ENCODE assay signal across 13 cellular contexts in the genomic region with DNA sequence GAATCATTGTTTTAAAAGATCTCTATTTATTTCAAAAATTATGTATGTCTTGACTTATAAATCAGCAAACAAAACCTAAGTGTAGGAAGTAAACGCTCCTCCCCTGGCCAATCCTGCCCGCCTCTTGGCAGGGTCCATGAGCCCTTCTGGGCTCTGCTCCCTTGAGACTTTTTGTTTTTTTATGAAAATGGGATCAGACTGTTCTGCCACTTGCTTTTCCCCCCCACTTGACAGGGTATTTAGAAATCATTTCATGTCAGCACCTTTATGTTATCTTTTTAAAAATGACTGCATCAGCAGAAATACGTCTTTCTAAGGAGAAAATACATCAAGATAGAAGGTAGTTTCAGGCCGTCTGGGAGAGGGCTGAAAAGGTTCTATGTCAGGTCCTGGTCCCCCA. TPM values are rescaled to one million over a fixed set of nuclear protein-coding genes. Genes with fewer than 3 reads are reported as not detected.
A peak's percentile ranks its signal among the peaks of the same experiment; 100 is the strongest.
DNase-seq lines count a peak whose midpoint lies in the region; FAIRE-seq and TF ChIP-seq lines count a peak whose summit lies in the region.
"Had no signal": no experiment of that assay in that cellular context is flagged by ENCODE, and none has a peak within 500 bp of the region (broad histone marks: within the 10 kb centered on the region; RNA-seq: fewer than 3 reads in every experiment).

No MANE protein-coding gene starts in this region.

- no peaks in the 10 kb centered on the region for H3K27me3 Mint-ChIP-seq in osteocyte (ENCODE audit: unreplicated experiment)
- H3K27me3 Mint-ChIP-seq: activated CD4-positive, alpha-beta T cell treated with anti-CD3 and anti-CD28 coated beads, Interleukin-2, amount 10 ng/mL, durations not matched to agents 7 days and 5 days had no signal

- no peak for TF ChIP-seq POLR2A in H1 (IDR thresholded peaks at IDR 0.05; ENCODE audit: control extremely low read depth in 1 of 2, low read depth in 2 of 2, low read length in 2 of 2)
- TF ChIP-seq POLR2A in spleen (IDR thresholded peaks at IDR 0.05), result no peak

- FAIRE-seq in H1 (lab: Jason Lieb, UNC), result no peak

- H3K36me3 ChIP-seq in A673 (ENCODE audit: insufficient read depth, low read length, poor library complexity, severe bottlenecking) (peaks cover 20% of the 10 kb centered on the region), H1 (ENCODE audit: control insufficient read depth in 2 of 4, insufficient read depth in 4 of 4, low read length in 3 of 4) (peaks cover 21 to 61% (median 38%) of the 10 kb centered on the region in 4 experiments), spleen (no peaks in the 10 kb centered on the region)
- H3K36me3 ChIP-seq: colonic mucosa had no signal

- no peak overlapping the region for H3K4ac ChIP-seq in H1 (replicated peaks; ENCODE audit: insufficient read length, low read depth, low read length)

- peak overlapping the region; percentile 98 for H3K27ac Mint-ChIP-seq in osteocyte (ENCODE audit: unreplicated experiment)
- H3K27ac Mint-ChIP-seq: activated CD4-positive, alpha-beta T cell treated with anti-CD3 and anti-CD28 coated beads, Interleukin-2, amount 10 ng/mL, durations not matched to agents 7 days and 5 days; CD14-positive monocyte; T-cell had no signal

- TF ChIP-seq RAD21 in H1 (IDR thresholded peaks at IDR 0.05 in 1 of 2, conservative IDR thresholded peaks at IDR 0.05 in 1 of 2; ENCODE audit: low read depth in 2 of 2, low read length in 2 of 2), result no peak

- BruUV-seq in A673 (replicated peaks; lab: Mats Ljungman, UMichigan), result no TSS peak

- H3K4me3 Mint-ChIP-seq in osteocyte (ENCODE audit: unreplicated experiment), result peak overlapping the region; percentile 49
- H3K4me3 Mint-ChIP-seq: activated CD4-positive, alpha-beta T cell treated with anti-CD3 and anti-CD28 coated beads, Interleukin-2, amount 10 ng/mL, durations not matched to agents 7 days and 5 days; CD14-positive monocyte; T-cell had no signal

- peaks cover 26% of the 10 kb centered on the region for H3K36me3 Mint-ChIP-seq in osteocyte (ENCODE audit: unreplicated experiment)
- H3K36me3 Mint-ChIP-seq: CD14-positive monocyte, T-cell had no signal

- H3K56ac ChIP-seq in H1 (replicated peaks; ENCODE audit: insufficient read length, low read depth, low read length), result no peak overlapping the region

- H2AK5ac ChIP-seq in H1 (ENCODE audit: low read depth, low read length), result no peak overlapping the region

- peak; percentile 70 for DNase-seq in A673 (ENCODE audit: low spot score)
- DNase-seq in NCI-H2171 treated with DMSO at 0.1 percent for 48 hours (lab: John Stamatoyannopoulos, UW), result peak; percentile 88
- no peak for DNase-seq in H1 (ENCODE audit: low read depth in 1 of 2, low spot score in 2 of 2)
- no peak for DNase-seq in osteocyte (ENCODE audit: extremely low spot score, unreplicated experiment)
- DNase-seq in spleen, result no peak
- DNase-seq in AG08395 (ENCODE audit: low spot score), result no peak
- DNase-seq in NCI-H524 treated with DMSO at 0.1 percent for 48 hours (lab: John Stamatoyannopoulos, UW), result no peak
- DNase-seq in stimulated activated CD4-positive, alpha-beta T cell treated with anti-CD3 and anti-CD28 coated beads, Interleukin-4, amount 100 ng/mL, for 1 hour, result no peak
- DNase-seq: activated CD4-positive, alpha-beta T cell treated with anti-CD3 and anti-CD28 coated beads, Interleukin-2, amount 10 ng/mL, durations not matched to agents 7 days and 5 days; colonic mucosa; glutamatergic neuron; T-cell had no signal

- no peak overlapping the region for H4K8ac ChIP-seq in H1 (ENCODE audit: extremely low read depth, insufficient read depth, low read length)

- no peak for TF ChIP-seq EP300 in H1 (IDR thresholded peaks at IDR 0.05; ENCODE audit: borderline replicate concordance in 1 of 2, low read depth in 2 of 2, low read length in 2 of 2)

- intact Hi-C loops in A673 (cut with micrococcal nuclease; ENCODE audit: unreplicated experiment), result loop anchor here (5.0 kb wide), 1 partner anchor 271 kb away; no protein-coding TSS in a partner anchor
- intact Hi-C loops in spleen (cut with DNase I; ENCODE audit: low total_unique reads), result no loop called here

- H2BK15ac ChIP-seq in H1 (ENCODE audit: low read length), result no peak overlapping the region

- H2AFZ ChIP-seq in H1 (ENCODE audit: low read length), result no peak overlapping the region

- H3K27ac ChIP-seq in A673 (ENCODE audit: low read depth, low read length, poor library complexity, severe bottlenecking), result peak overlapping the region; percentile 87
- no peak overlapping the region; the same call in 1 of the 2 replicates for H3K27ac ChIP-seq in H1 (ENCODE audit: low read depth, low read length)
- peak overlapping the region in 2 of 8 donors; percentile 14 to 18 for H3K27ac ChIP-seq in spleen

- no peaks in the 10 kb centered on the region for H3K23me2 ChIP-seq in H1 (ENCODE audit: low read depth, low read length)

- H4K5ac ChIP-seq in H1 (ENCODE audit: insufficient read length, low read depth, low read length), result no peak overlapping the region

- no peak overlapping the region for H3K9ac ChIP-seq in H1 (replicated peaks in 1 of 4; ENCODE audit: extremely low read depth in 1 of 4, low read depth in 3 of 4, low read length in 3 of 4)

- peak overlapping the region; percentile 13 for H3K4me3 ChIP-seq in A673 (ENCODE audit: low read depth, low read length, poor library complexity, severe bottlenecking)
- no peak overlapping the region for H3K4me3 ChIP-seq in H1 (ENCODE audit: extremely low read depth in 1 of 4, insufficient read depth in 2 of 4, low read depth in 3 of 4, low read length in 4 of 4)
- no peak overlapping the region for H3K4me3 ChIP-seq in spleen
- H3K4me3 ChIP-seq: colonic mucosa had no signal

- no peak overlapping the region for H2BK20ac ChIP-seq in H1 (ENCODE audit: low read length)

- CTCF ChIA-PET in A673 (lab: Charles Lee), result no interaction called here
- CTCF ChIA-PET in H1 (lab: Charles Lee; ENCODE audit: partially characterized antibody), result interaction anchor here (0.9 to 2.5 kb wide), 4 partner anchors 10 to 87 kb away, joined by 3 to 12 read pairs (median 6); no protein-coding TSS in a partner anchor

- H3K23ac ChIP-seq in H1 (ENCODE audit: insufficient read length), result no peak overlapping the region

- H3K9me3 Mint-ChIP-seq in osteocyte (ENCODE audit: unreplicated experiment), result no peaks in the 10 kb centered on the region
- H3K9me3 Mint-ChIP-seq: activated CD4-positive, alpha-beta T cell treated with anti-CD3 and anti-CD28 coated beads, Interleukin-2, amount 10 ng/mL, durations not matched to agents 7 days and 5 days; T-cell had no signal

- H3K9me3 ChIP-seq in A673 (ENCODE audit: low read depth, low read length, poor library complexity, severe bottlenecking) (no peaks in the 10 kb centered on the region), H1 (ENCODE audit: insufficient read depth in 2 of 2, low read depth in 1 of 2, low read length in 1 of 2) (no peaks in the 10 kb centered on the region), spleen (no peaks in the 10 kb centered on the region)
- H3K9me3 ChIP-seq: colonic mucosa had no signal

- POLR2A ChIA-PET in A673 (lab: Charles Lee; ENCODE audit: low non-redundant PET), result no interaction called here
- POLR2A ChIA-PET in H1 (lab: Charles Lee; ENCODE audit: partially characterized antibody), result no interaction called here

- no peaks in the 10 kb centered on the region for H3K79me1 ChIP-seq in H1 (ENCODE audit: low read depth, low read length)

- TF ChIP-seq CTCF in A673 (conservative IDR thresholded peaks at IDR 0.05; ENCODE audit: low read depth, low read length), result no peak
- TF ChIP-seq CTCF in H1 (IDR thresholded peaks at IDR 0.05; ENCODE audit: control extremely low read depth in 1 of 3, insufficient read depth in 1 of 3, low read depth in 1 of 3, low read length in 3 of 3), result no peak
- no peak for TF ChIP-seq CTCF in osteocyte (IDR thresholded peaks at IDR 0.05)
- no peak for TF ChIP-seq CTCF in spleen (IDR thresholded peaks at IDR 0.05 in 8 of 11, conservative IDR thresholded peaks at IDR 0.05 in 3 of 11)

- H3K4me1 ChIP-seq in A673 (ENCODE audit: insufficient read depth, low read length, poor library complexity, severe bottlenecking) (peaks cover 38% of the 10 kb centered on the region), H1 (replicated peaks in 1 of 4; ENCODE audit: control insufficient read depth in 3 of 4, insufficient read depth in 4 of 4, low read length in 3 of 4) (no peaks in the 10 kb centered on the region), spleen (peaks cover 0 to 4% (median 0%) of the 10 kb centered on the region in 6 donors)
- H3K4me1 ChIP-seq: colonic mucosa had no signal

- no peak overlapping the region for H4K91ac ChIP-seq in H1 (replicated peaks; ENCODE audit: insufficient read length, low read length)

- peaks cover 48% of the 10 kb centered on the region for H3K4me1 Mint-ChIP-seq in osteocyte (ENCODE audit: unreplicated experiment)
- H3K4me1 Mint-ChIP-seq: activated CD4-positive, alpha-beta T cell treated with anti-CD3 and anti-CD28 coated beads, Interleukin-2, amount 10 ng/mL, durations not matched to agents 7 days and 5 days; CD14-positive monocyte; T-cell had no signal

- H2BK12ac ChIP-seq in H1 (ENCODE audit: low read depth, low read length), result no peak overlapping the region

- H3K14ac ChIP-seq in H1 (ENCODE audit: insufficient read length), result no peak overlapping the region

- H2BK5ac ChIP-seq in H1 (ENCODE audit: low read depth, low read length), result no peak overlapping the region

- no peak overlapping the region for H2BK120ac ChIP-seq in H1 (replicated peaks; ENCODE audit: low read depth, low read length)

- H3K27me3 ChIP-seq in A673 (replicated peaks; ENCODE audit: insufficient read depth, low read depth, low read length, poor library complexity) (no peaks in the 10 kb centered on the region), H1 (replicated peaks in 1 of 4; ENCODE audit: control insufficient read depth in 3 of 4, extremely low read depth in 1 of 4, insufficient read depth in 3 of 4, low read length in 3 of 4) (no peaks in the 10 kb centered on the region; a peak in 1 of 7 replicates), spleen (replicated peaks in 1 of 7) (peaks cover 0 to 33% (median 0%) of the 10 kb centered on the region in 7 donors)
- H3K27me3 ChIP-seq: colonic mucosa had no signal

- no peaks in the 10 kb centered on the region for H3K79me2 ChIP-seq in H1 (ENCODE audit: control insufficient read depth in 1 of 2, insufficient read depth in 2 of 2, low read length in 2 of 2)

- H3K18ac ChIP-seq in H1 (ENCODE audit: extremely low read depth, low read length), result no peak overlapping the region; the same call in 1 of the 2 replicates

- 83% methylated on average over 4 of the region's 4 CpGs; no CpG with 5 or more reads in 1 of the 2 experiments for WGBS in H1 (ENCODE audit: extremely low coverage in 1 of 2, insufficient coverage in 1 of 2, insufficient read length in 1 of 2, insufficient replicate concordance in 2 of 2, low coverage in 1 of 2, low lambda C conversion rate in 2 of 2, missing lambda C conversion rate in 1 of 2), 2 experiments
- 61 to 76% (median 70%) methylated on average over 4 of the region's 4 CpGs for WGBS in spleen, 5 donors

- H3K4me2 ChIP-seq in H1 (ENCODE audit: insufficient read depth in 1 of 2, low read depth in 2 of 2, low read length in 2 of 2), result no peak overlapping the region

- peaks cover 2 to 9% of the 10 kb centered on the region in 2 experiments for H4K20me1 ChIP-seq in H1 (replicated peaks in 1 of 2; ENCODE audit: control insufficient read depth in 1 of 2, insufficient read depth in 2 of 2, low read length in 2 of 2)

RNA-seq across cellular contexts. Expression of a gene that starts 35.6 kb away (rescaled TPM):
- 96.4 and 117 TPM in 2 replicates for total RNA-seq in A673 (2021)
- total RNA-seq in H1 (2021; fragmentation: NEBNext Ultra II Directional; extraction: Animal tissue kit (Norgen Biotek cat#: 25700)), result 168 and 184 TPM in 2 replicates
- 159 and 233 TPM in 2 replicates for polyA plus RNA-seq in H1 (2011; rRNA removed)
- polyA plus RNA-seq in H1 (2011; cell fraction: cytosol; rRNA removed), result 123 TPM
- polyA plus RNA-seq in H1 (2011; cell fraction: nucleus; rRNA removed), result 198 TPM
- 88.4 to 175 TPM (median 162 TPM) in 4 replicates for polyA plus RNA-seq in H1 (2012, experiment 1 of 2)
- polyA plus RNA-seq in H1 (2012, experiment 2 of 2), result 163 TPM
- polyA plus RNA-seq in H1 (2013, experiment 1 of 2), result 274 TPM
- polyA plus RNA-seq in H1 (2013, experiment 2 of 2), result 273 TPM
- 96.7 and 97.8 TPM in 2 replicates for polyA minus RNA-seq in H1 (2011; rRNA and poly(A)+ RNA removed)
- polyA minus RNA-seq in H1 (2011; cell fraction: cytosol; rRNA and poly(A)+ RNA removed), result 152 TPM
- polyA minus RNA-seq in H1 (2011; cell fraction: nucleus; rRNA and poly(A)+ RNA removed), result 80.3 TPM
- total RNA-seq in osteocyte, result 211 and 240 TPM in 2 replicates
- 10 to 100 TPM in 5 of 7 donors, 1 to 10 TPM in 2; 5.2 to 20.3 (median 13.5) TPM for total RNA-seq in spleen
- polyA plus RNA-seq in spleen, result 10 to 100 TPM in 1 of 3 donors, 1 to 10 TPM in 2; 1.9 to 10.4 (median 6.1) TPM
- total RNA-seq: activated CD4-positive, alpha-beta T cell treated with anti-CD3 and anti-CD28 coated beads, Interleukin-2, amount 10 ng/mL, durations not matched to agents 7 days and 5 days had no signal

Comparison
In these comparisons a context has a peak if more than half of its experiments do, and no peak if none do; other contexts are left out.
1. DNase-seq: peak in A673 (single experiment) and NCI-H2171 treated with DMSO at 0.1 percent for 48 hours (single experiment); none in H1 (0 of 2), osteocyte (single experiment), spleen (single experiment), AG08395 (single experiment), NCI-H524 treated with DMSO at 0.1 percent for 48 hours (single experiment) and stimulated activated CD4-positive, alpha-beta T cell treated with anti-CD3 and anti-CD28 coated beads, Interleukin-4, amount 100 ng/mL, for 1 hour (single experiment).